In genomic region chr9:109968332-109968657, GRCh38 we compare ENCODE assay signal across 11 cellular contexts.
DNase-seq lines count a peak whose midpoint lies in the region; ATAC-seq, FAIRE-seq and TF ChIP-seq lines count a peak whose summit lies in the region.
"Had no signal": no experiment of that assay in that cellular context is flagged by ENCODE, and none has a peak within 500 bp of the region (broad histone marks: within the 10 kb centered on the region; RNA-seq: fewer than 3 reads in every experiment).

No MANE protein-coding gene starts in this region.

- in situ Hi-C loops in GM12878 (cut with MboI) = loop anchor here (5.0 kb wide), 1 partner anchor 84 kb away; no protein-coding TSS in a partner anchor

- intact Hi-C loops in GM12878 (cut with micrococcal nuclease; ENCODE audit: unreplicated experiment) = no loop called here

- POLR2A ChIA-PET in GM12878 (lab: Charles Lee) = interaction anchor here (0.5 to 7.3 kb wide), 16 partner anchors 30 to 503 kb away, joined by 3 to 59 read pairs (median 6); no protein-coding TSS in a partner anchor

- no TSS peak for BruUV-seq in GM12878 (replicated peaks; lab: Mats Ljungman, UMichigan)

- peaks cover under 1% of the 10 kb centered on the region for H3K9me3 Mint-ChIP-seq in activated T-cell treated with anti-CD3 and anti-CD28 coated beads, Interleukin-2, amount 50 U/mL, for 24 hours
- H3K9me3 Mint-ChIP-seq in stimulated activated effector memory CD8-positive, alpha-beta T cell treated with anti-CD3 and anti-CD28 coated beads, Interleukin-12 subunit alpha, Interleukin-12 subunit beta, amount 100 ng/mL, for 72 hours = no peaks in the 10 kb centered on the region
- H3K9me3 Mint-ChIP-seq: type B pancreatic cell had no signal

- peak overlapping the region; percentile 84 for H3K4me2 ChIP-seq in GM12878 (ENCODE audit: control insufficient read depth, insufficient read depth)

- H3K4me1 Mint-ChIP-seq in activated T-cell treated with anti-CD3 and anti-CD28 coated beads, Interleukin-2, amount 50 U/mL, for 24 hours (ENCODE audit: low read depth) = peaks cover 61% of the 10 kb centered on the region
- H3K4me1 Mint-ChIP-seq in stimulated activated effector memory CD8-positive, alpha-beta T cell treated with anti-CD3 and anti-CD28 coated beads, Interleukin-12 subunit alpha, Interleukin-12 subunit beta, amount 100 ng/mL, for 72 hours = peaks cover 23% of the 10 kb centered on the region

- WGBS in GM12878 (ENCODE audit: insufficient coverage, insufficient replicate concordance, low lambda C conversion rate, missing lambda C conversion rate) = 3% methylated on average over 3 of the region's 3 CpGs

- no peak for TF ChIP-seq RAD21 in GM12878 (IDR thresholded peaks at IDR 0.05; ENCODE audit: insufficient read depth, low read depth, low read length)

- ATAC-seq in HG03108 (IDR thresholded peaks at IDR 0.05; ENCODE audit: unreplicated experiment) (peak; percentile 32), GM12878 (peak; percentile 57)
- peak; percentile 62 for ATAC-seq in stimulated activated effector memory CD8-positive, alpha-beta T cell treated with anti-CD3 and anti-CD28 coated beads, Interleukin-12 subunit alpha, Interleukin-12 subunit beta, amount 100 ng/mL, for 72 hours
- ATAC-seq: sciatic nerve had no signal

- H4K20me1 ChIP-seq in GM12878 (ENCODE audit: control insufficient read depth, insufficient read depth) = no peaks in the 10 kb centered on the region

- peaks cover 79% of the 10 kb centered on the region for H3K4me1 ChIP-seq in GM12878 (ENCODE audit: control insufficient read depth, insufficient read depth, low read length)

- no peaks in the 10 kb centered on the region for H3K27me3 ChIP-seq in GM12878 (replicated peaks in 1 of 2; ENCODE audit: control insufficient read depth in 2 of 2, insufficient read depth in 2 of 2, low read length in 1 of 2)

- H3K36me3 ChIP-seq in GM12878 (ENCODE audit: control insufficient read depth in 2 of 2, insufficient read depth in 2 of 2, low read length in 1 of 2) = no peaks in the 10 kb centered on the region

- SMC1A ChIA-PET in GM12878 (lab: Charles Lee; ENCODE audit: uncharacterized antibody, unreplicated experiment) = interaction anchor here (0.8 to 12.2 kb wide), 34 partner anchors 8 to 546 kb away, joined by 3 to 423 read pairs (median 6); no protein-coding TSS in a partner anchor

- no peak for DNase-seq in activated T-cell treated with anti-CD3 and anti-CD28 coated beads, Interleukin-2, amount 50 U/mL, for 24 hours
- no peak for DNase-seq in activated T-cell treated with anti-CD3 and anti-CD28 coated beads for 4 hours
- peak; percentile 66 for DNase-seq in GM12878 (ENCODE audit: low read depth, low spot score)
- no peak for DNase-seq in stimulated activated effector memory CD8-positive, alpha-beta T cell treated with anti-CD3 and anti-CD28 coated beads, Interleukin-12 subunit alpha, Interleukin-12 subunit beta, amount 100 ng/mL, for 72 hours (ENCODE audit: low spot score in 2 of 2)
- DNase-seq in NCI-H446 treated with DMSO at 0.1 percent for 48 hours (lab: John Stamatoyannopoulos, UW) = no peak
- DNase-seq in GM19240 (ENCODE audit: insufficient read length, low spot score) = no peak
- DNase-seq in AG08395 (ENCODE audit: low spot score) = no peak
- DNase-seq: amniotic stem cell had no signal

- CTCF ChIA-PET in GM12878 (lab: Yijun Ruan, JAX) = interaction anchor here (0.8 to 10.7 kb wide), 17 partner anchors 12 to 655 kb away, joined by 3 to 102 read pairs (median 12); no protein-coding TSS in a partner anchor

- peak overlapping the region; percentile 93 for H3K27ac ChIP-seq in GM12878 (ENCODE audit: control insufficient read depth, insufficient read depth)

- H3K9me3 ChIP-seq in GM12878 (replicated peaks; ENCODE audit: control insufficient read depth, insufficient read depth, low read length) = no peaks in the 10 kb centered on the region

- H2AFZ ChIP-seq in GM12878 (ENCODE audit: control insufficient read depth, low read depth, low read length) = no peak overlapping the region

- no peak overlapping the region for H3K4me3 Mint-ChIP-seq in activated T-cell treated with anti-CD3 and anti-CD28 coated beads, Interleukin-2, amount 50 U/mL, for 24 hours
- no peak overlapping the region for H3K4me3 Mint-ChIP-seq in stimulated activated effector memory CD8-positive, alpha-beta T cell treated with anti-CD3 and anti-CD28 coated beads, Interleukin-12 subunit alpha, Interleukin-12 subunit beta, amount 100 ng/mL, for 72 hours
- H3K4me3 Mint-ChIP-seq: type B pancreatic cell had no signal

- no peak for TF ChIP-seq POLR2A in GM12878 (IDR thresholded peaks at IDR 0.05; ENCODE audit: low read depth, low read length)

- no peak; a peak in 1 of 4 replicates for TF ChIP-seq EP300 in GM12878 (IDR thresholded peaks at IDR 0.05; ENCODE audit: borderline replicate concordance in 1 of 2, control insufficient read depth in 1 of 2, low read depth in 2 of 2, low read length in 2 of 2)

- TF ChIP-seq CTCF in GM12878 (IDR thresholded peaks at IDR 0.05 in 2 of 3, conservative IDR thresholded peaks at IDR 0.05 in 1 of 3; ENCODE audit: control insufficient read depth in 2 of 3, extremely low read depth in 1 of 3, insufficient read depth in 1 of 3, low read depth in 3 of 3, low read length in 3 of 3) = no peak

- peak overlapping the region; percentile 18; the same call in 1 of the 2 replicates for H3K4me3 ChIP-seq in GM12878

- peak overlapping the region; percentile 54 for H3K9ac ChIP-seq in GM12878 (ENCODE audit: control insufficient read depth, insufficient read depth, low read length)

- H3K27ac Mint-ChIP-seq in activated T-cell treated with anti-CD3 and anti-CD28 coated beads, Interleukin-2, amount 50 U/mL, for 24 hours = peak overlapping the region; percentile 34
- H3K27ac Mint-ChIP-seq in stimulated activated effector memory CD8-positive, alpha-beta T cell treated with anti-CD3 and anti-CD28 coated beads, Interleukin-12 subunit alpha, Interleukin-12 subunit beta, amount 100 ng/mL, for 72 hours = peak overlapping the region; percentile 6
- H3K27ac Mint-ChIP-seq: type B pancreatic cell had no signal

- RAD21 ChIA-PET in GM12878 (lab: Charles Lee; ENCODE audit: unreplicated experiment) = interaction anchor here (0.8 to 8.7 kb wide), 22 partner anchors 9 to 904 kb away, joined by 3 to 137 read pairs (median 20); no protein-coding TSS in a partner anchor

- peaks cover 4% of the 10 kb centered on the region for H3K27me3 Mint-ChIP-seq in activated T-cell treated with anti-CD3 and anti-CD28 coated beads, Interleukin-2, amount 50 U/mL, for 24 hours
- H3K27me3 Mint-ChIP-seq: type B pancreatic cell had no signal

- no peaks in the 10 kb centered on the region for H3K36me3 Mint-ChIP-seq in activated T-cell treated with anti-CD3 and anti-CD28 coated beads, Interleukin-2, amount 50 U/mL, for 24 hours (ENCODE audit: low read depth)
- H3K36me3 Mint-ChIP-seq in stimulated activated effector memory CD8-positive, alpha-beta T cell treated with anti-CD3 and anti-CD28 coated beads, Interleukin-12 subunit alpha, Interleukin-12 subunit beta, amount 100 ng/mL, for 72 hours = no peaks in the 10 kb centered on the region
- H3K36me3 Mint-ChIP-seq: type B pancreatic cell had no signal

- H3K79me2 ChIP-seq in GM12878 (ENCODE audit: control insufficient read depth, insufficient read depth, low read length) = peaks cover 2% of the 10 kb centered on the region; the same call in 1 of the 2 replicates

- no peak for FAIRE-seq in GM12878 (lab: Jason Lieb, UNC)

TF ChIP-seq in GM12878, 131 proteins besides CTCF, POLR2A, EP300 and RAD21 (continues in another document):
- TF ChIP-seq, protein P1, sequence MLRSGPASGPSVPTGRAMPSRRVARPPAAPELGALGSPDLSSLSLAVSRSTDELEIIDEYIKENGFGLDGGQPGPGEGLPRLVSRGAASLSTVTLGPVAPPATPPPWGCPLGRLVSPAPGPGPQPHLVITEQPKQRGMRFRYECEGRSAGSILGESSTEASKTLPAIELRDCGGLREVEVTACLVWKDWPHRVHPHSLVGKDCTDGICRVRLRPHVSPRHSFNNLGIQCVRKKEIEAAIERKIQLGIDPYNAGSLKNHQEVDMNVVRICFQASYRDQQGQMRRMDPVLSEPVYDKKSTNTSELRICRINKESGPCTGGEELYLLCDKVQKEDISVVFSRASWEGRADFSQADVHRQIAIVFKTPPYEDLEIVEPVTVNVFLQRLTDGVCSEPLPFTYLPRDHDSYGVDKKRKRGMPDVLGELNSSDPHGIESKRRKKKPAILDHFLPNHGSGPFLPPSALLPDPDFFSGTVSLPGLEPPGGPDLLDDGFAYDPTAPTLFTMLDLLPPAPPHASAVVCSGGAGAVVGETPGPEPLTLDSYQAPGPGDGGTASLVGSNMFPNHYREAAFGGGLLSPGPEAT (IDR thresholded peaks at IDR 0.05; ENCODE audit: low read depth) = peak; percentile 17; the same call in 1 of the 2 replicates
- TF ChIP-seq ZNF687 (IDR thresholded peaks at IDR 0.05) = 0 out of 2 replicates have a peak, but pooled peaks have one; percentile 27
- TF ChIP-seq BCL11A (IDR thresholded peaks at IDR 0.05; ENCODE audit: low read depth, low read length) = 0 out of 2 replicates have a peak, but pooled peaks have one; percentile 7
